Comparison of ENCODE assay signal across 11 cellular contexts in genomic region chr14:68379510-68380303, GRCh38.
A peak's percentile ranks its signal among the peaks of the same experiment; 100 is the strongest.
DNase-seq lines count a peak whose midpoint lies in the region; ATAC-seq and TF ChIP-seq lines count a peak whose summit lies in the region.
"Had no signal": no experiment of that assay in that cellular context is flagged by ENCODE, and none has a peak within 500 bp of the region (broad histone marks: within the 10 kb centered on the region; RNA-seq: fewer than 3 reads in every experiment).

No MANE protein-coding gene starts in this region.

- no peak for TF ChIP-seq POLR2A in esophagus squamous epithelium (IDR thresholded peaks at IDR 0.05)

- no peaks in the 10 kb centered on the region for H3K27me3 Mint-ChIP-seq in activated T-cell treated with anti-CD3 and anti-CD28 coated beads, Interleukin-2, amount 50 U/mL, for 4 hours (ENCODE audit: low read depth)

- WGBS in esophagus squamous epithelium, 2 donors, result 73 to 87% methylated on average over 8 of the region's 8 CpGs

- intact Hi-C loops in esophagus squamous epithelium (cut with DNase I), result no loop called here

- H3K4me3 Mint-ChIP-seq in activated T-cell treated with anti-CD3 and anti-CD28 coated beads, Interleukin-2, amount 50 U/mL, for 4 hours, result no peak overlapping the region

- H3K4me1 ChIP-seq in esophagus squamous epithelium, result peaks cover 7 to 55% (median 27%) of the 10 kb centered on the region in 3 donors
- peaks cover 9 to 65% (median 44%) of the 10 kb centered on the region in 5 donors for H3K4me1 ChIP-seq in subcutaneous abdominal adipose tissue (ENCODE audit: control insufficient read depth in 5 of 5, insufficient read depth in 5 of 5, low read length in 5 of 5)

- H3K9me3 ChIP-seq in esophagus squamous epithelium (no peaks in the 10 kb centered on the region), subcutaneous abdominal adipose tissue (ENCODE audit: control insufficient read depth in 5 of 5, low read length in 5 of 5) (no peaks in the 10 kb centered on the region)

- no peak for TF ChIP-seq CTCF in esophagus squamous epithelium (IDR thresholded peaks at IDR 0.05)

- H3K9ac ChIP-seq in subcutaneous abdominal adipose tissue (ENCODE audit: low read length in 5 of 5), result peak overlapping the region in 1 of 5 donors; percentile 4

- H3K36me3 Mint-ChIP-seq in activated T-cell treated with anti-CD3 and anti-CD28 coated beads, Interleukin-2, amount 50 U/mL, for 4 hours (ENCODE audit: insufficient read depth), result no peaks in the 10 kb centered on the region

- peaks cover 64% of the 10 kb centered on the region for H3K4me1 Mint-ChIP-seq in activated T-cell treated with anti-CD3 and anti-CD28 coated beads, Interleukin-2, amount 50 U/mL, for 4 hours (ENCODE audit: low read depth)

- peak; percentile 25 for DNase-seq in activated T-cell treated with anti-CD3 and anti-CD28 coated beads, Interleukin-2, amount 50 U/mL, for 4 hours
- no peak for DNase-seq in activated T-cell treated with anti-CD3 and anti-CD28 coated beads, Interleukin-2, amount 50 U/mL, for 48 hours
- DNase-seq in T follicular helper cell (ENCODE audit: low read depth) (peak; percentile 11), esophagus squamous epithelium (lab: John Stamatoyannopoulos, UW) (no peak)
- DNase-seq: C1 segment of cervical spinal cord, cortex of kidney, MV-4-11 had no signal

- H3K27ac ChIP-seq in esophagus squamous epithelium (peak overlapping the region in 3 of 4 donors; percentile 19 to 79 (median 43)), subcutaneous abdominal adipose tissue (ENCODE audit: low read depth, low read length) (peak overlapping the region; percentile 75)

- peak; percentile 37 to 76 for ATAC-seq in activated T-cell treated with anti-CD3 and anti-CD28 coated beads, Interleukin-2, amount 50 U/mL, for 4 hours
- ATAC-seq in GM19452 (IDR thresholded peaks at IDR 0.05; ENCODE audit: unreplicated experiment), result no peak
- ATAC-seq in GM19455 (IDR thresholded peaks at IDR 0.05; ENCODE audit: unreplicated experiment), result no peak
- no peak for ATAC-seq in GM21825 (IDR thresholded peaks at IDR 0.05; ENCODE audit: unreplicated experiment)

- no peaks in the 10 kb centered on the region for H3K9me3 Mint-ChIP-seq in activated T-cell treated with anti-CD3 and anti-CD28 coated beads, Interleukin-2, amount 50 U/mL, for 4 hours

- H3K4me3 ChIP-seq in esophagus squamous epithelium (no peak overlapping the region), subcutaneous abdominal adipose tissue (ENCODE audit: low read depth in 1 of 5, low read length in 5 of 5) (no peak overlapping the region)

- H3K36me3 ChIP-seq in esophagus squamous epithelium (no peaks in the 10 kb centered on the region), subcutaneous abdominal adipose tissue (ENCODE audit: control insufficient read depth in 5 of 5, insufficient read depth in 5 of 5, low read length in 5 of 5) (no peaks in the 10 kb centered on the region)

- H3K27me3 ChIP-seq in esophagus squamous epithelium (no peaks in the 10 kb centered on the region), subcutaneous abdominal adipose tissue (ENCODE audit: control insufficient read depth in 5 of 5, insufficient read depth in 4 of 5, low read length in 5 of 5) (no peaks in the 10 kb centered on the region)

Comparison
In these comparisons a context has a peak if more than half of its experiments do, and no peak if none do; other contexts are left out.
1. DNase-seq: peak in activated T-cell treated with anti-CD3 and anti-CD28 coated beads, Interleukin-2, amount 50 U/mL, for 4 hours (single experiment) and T follicular helper cell (single experiment); none in activated T-cell treated with anti-CD3 and anti-CD28 coated beads, Interleukin-2, amount 50 U/mL, for 48 hours (0 of 2) and esophagus squamous epithelium (single experiment).
2. ATAC-seq: peak in activated T-cell treated with anti-CD3 and anti-CD28 coated beads, Interleukin-2, amount 50 U/mL, for 4 hours (2 of 2); none in GM19452 (single experiment), GM19455 (single experiment) and GM21825 (single experiment).